In the genomic region with DNA sequence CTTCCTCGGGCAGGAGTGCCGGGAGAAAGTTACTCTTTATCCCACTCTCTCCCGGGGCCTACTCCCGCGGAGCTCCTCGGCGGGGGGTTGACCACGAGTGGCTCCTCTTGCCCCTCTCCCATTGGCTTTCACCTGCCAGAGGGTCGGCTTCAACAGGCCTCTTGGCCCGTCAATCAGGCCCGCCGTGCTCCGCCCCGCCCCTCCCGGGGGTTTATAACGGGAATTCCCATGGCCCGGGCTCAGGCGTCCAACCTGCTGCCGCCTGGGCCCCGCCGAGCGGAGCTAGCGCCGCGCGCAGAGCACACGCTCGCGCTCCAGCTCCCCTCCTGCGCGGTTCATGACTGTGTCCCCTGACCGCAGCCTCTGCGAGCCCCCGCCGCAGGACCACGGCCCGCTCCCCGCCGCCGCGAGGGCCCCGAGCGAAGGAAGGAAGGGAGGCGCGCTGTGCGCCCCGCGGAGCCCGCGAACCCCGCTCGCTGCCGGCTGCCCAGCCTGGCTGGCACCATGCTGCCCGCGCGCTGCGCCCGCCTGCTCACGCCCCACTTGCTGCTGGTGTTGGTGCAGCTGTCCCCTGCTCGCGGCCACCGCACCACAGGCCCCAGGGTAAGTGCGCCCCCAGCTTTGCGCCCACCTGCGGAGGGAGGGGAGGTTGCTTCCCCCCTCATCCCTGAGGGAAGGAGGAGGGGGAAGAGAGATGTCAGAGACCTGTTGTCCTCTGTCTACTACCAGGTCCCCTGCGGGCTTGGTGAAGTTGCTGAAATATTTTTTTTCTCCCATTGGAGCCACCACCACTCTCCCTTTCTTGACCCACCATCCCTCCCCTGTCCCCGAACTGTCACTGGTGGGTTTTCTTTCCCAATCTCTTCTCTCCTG, we compare ENCODE assay signal across 9 cellular contexts. TPM values are rescaled to one million over a fixed set of nuclear protein-coding genes. Genes with fewer than 3 reads are reported as not detected.
DNase-seq lines count a peak whose midpoint lies in the region; ATAC-seq, FAIRE-seq and TF ChIP-seq lines count a peak whose summit lies in the region.
"Had no signal": no experiment of that assay in that cellular context is flagged by ENCODE, and none has a peak within 500 bp of the region (broad histone marks: within the 10 kb centered on the region; RNA-seq: fewer than 3 reads in every experiment).

A gene with protein sequence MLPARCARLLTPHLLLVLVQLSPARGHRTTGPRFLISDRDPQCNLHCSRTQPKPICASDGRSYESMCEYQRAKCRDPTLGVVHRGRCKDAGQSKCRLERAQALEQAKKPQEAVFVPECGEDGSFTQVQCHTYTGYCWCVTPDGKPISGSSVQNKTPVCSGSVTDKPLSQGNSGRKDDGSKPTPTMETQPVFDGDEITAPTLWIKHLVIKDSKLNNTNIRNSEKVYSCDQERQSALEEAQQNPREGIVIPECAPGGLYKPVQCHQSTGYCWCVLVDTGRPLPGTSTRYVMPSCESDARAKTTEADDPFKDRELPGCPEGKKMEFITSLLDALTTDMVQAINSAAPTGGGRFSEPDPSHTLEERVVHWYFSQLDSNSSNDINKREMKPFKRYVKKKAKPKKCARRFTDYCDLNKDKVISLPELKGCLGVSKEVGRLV (plus strand): TSS at position 242 of the 873 bp plus-strand sequence. CDS start 263 bp downstream, at position 505.

- DNase-seq in GM18507 (ENCODE audit: extremely low spot score, insufficient read length, low read depth) (peak; percentile 29), NCI-H2196 (lab: John Stamatoyannopoulos, UW; ENCODE audit: unreplicated experiment) (peak; percentile 95), islet precursor cell (peak; percentile 82)
- peak in 2 of 3 donors; percentile 4 to 8 for DNase-seq in stimulated activated CD4-positive, alpha-beta T cell treated with anti-CD3 and anti-CD28 coated beads, TNF-alpha, amount 100 ng/mL, for 48 hours (ENCODE audit: low read depth in 3 of 3)

- peaks cover 0 to 6% (median 4%) of the 10 kb centered on the region in 5 experiments for H3K9me3 Mint-ChIP-seq in brain

- peaks cover 53% of the 10 kb centered on the region for H3K4me1 Mint-ChIP-seq in brain

- H3K36me3 Mint-ChIP-seq in brain, result peaks cover 5% of the 10 kb centered on the region
- H3K36me3 Mint-ChIP-seq: IgD-negative memory B cell had no signal

- no peak for FAIRE-seq in GM18507 (lab: Jason Lieb, UNC)

- TF ChIP-seq CTCF in brain (conservative IDR thresholded peaks at IDR 0.05), result no peak

- ATAC-seq in GM21515 (IDR thresholded peaks at IDR 0.05; ENCODE audit: unreplicated experiment), result no peak
- ATAC-seq in GM18858 (IDR thresholded peaks at IDR 0.05; ENCODE audit: unreplicated experiment), result no peak
- no peak for ATAC-seq in HG03565 (IDR thresholded peaks at IDR 0.05; ENCODE audit: unreplicated experiment)

- H3K4me3 Mint-ChIP-seq in brain, result peak within 1 kb of the TSS; percentile 90 to 95 (median 93)

- H3K27ac Mint-ChIP-seq in brain, result peak within 1 kb of the TSS; percentile 52 to 91 (median 80)
- H3K27ac Mint-ChIP-seq: IgD-negative memory B cell had no signal

- peaks cover 17% of the 10 kb centered on the region for H3K27me3 Mint-ChIP-seq in brain

RNA-seq across cellular contexts. Expression of the gene that starts here (rescaled TPM):
- polyA plus RNA-seq in brain (ENCODE audit: insufficient read depth, low read depth, low replicate concordance), result 44.8 TPM
- polyA plus RNA-seq: IgD-negative memory B cell had no signal

Comparison
In these comparisons a context has a peak if more than half of its experiments do, and no peak if none do; other contexts are left out.
1. DNase-seq: peak in every context shown above with its lines; median percentile 95 in NCI-H2196; 82 in islet precursor cell; 29 in GM18507; 6 in stimulated activated CD4-positive, alpha-beta T cell treated with anti-CD3 and anti-CD28 coated beads, TNF-alpha, amount 100 ng/mL, for 48 hours.